ENCODE assay signal across 1 cellular context in the genomic region with DNA sequence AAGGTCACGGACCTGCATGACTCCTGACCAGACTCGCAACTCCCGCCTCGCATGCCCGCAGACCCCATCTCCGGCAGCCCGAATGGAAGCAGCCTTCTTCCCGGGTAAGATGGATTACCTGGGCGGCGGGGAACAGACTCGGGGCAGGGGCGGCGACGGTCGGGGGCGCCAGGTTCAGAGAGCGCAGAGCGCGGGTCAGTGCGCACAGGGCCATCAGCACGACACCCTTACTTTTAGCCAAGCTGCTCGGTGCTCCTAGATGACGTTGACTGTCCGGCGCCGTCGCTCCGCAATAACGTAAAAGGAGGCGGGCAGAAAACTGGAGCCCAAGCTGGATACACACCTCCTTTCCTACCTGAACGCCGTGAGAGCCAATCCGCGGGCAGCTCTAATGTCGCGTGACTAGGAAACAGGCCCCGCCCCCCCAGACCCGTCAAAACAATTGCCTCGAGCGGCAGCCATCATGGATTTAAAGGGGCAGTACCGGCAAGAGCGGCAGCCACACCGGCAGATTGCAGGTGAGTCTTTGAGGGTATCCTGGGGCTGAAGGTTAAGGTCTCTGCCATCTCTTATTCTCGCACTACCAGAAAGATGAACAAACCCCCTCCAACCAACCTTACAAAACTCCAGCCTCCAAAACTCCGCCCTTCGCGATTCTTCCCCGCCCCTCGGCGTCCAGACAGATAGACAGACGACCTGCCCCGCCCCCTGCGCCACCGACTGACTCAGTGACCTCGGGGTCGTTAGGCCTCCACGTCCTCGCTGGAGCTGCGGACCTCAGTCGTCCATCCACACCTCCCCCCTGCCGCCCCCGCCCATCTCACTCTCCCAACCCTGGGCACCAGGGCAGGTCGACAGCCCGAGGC.
TF ChIP-seq lines count a peak whose summit lies in the region.

A gene (plus strand): TSS at position 464 of the 866 bp plus-strand sequence. CDS start 1,705 bp downstream, outside the sequence.
A gene (minus strand): TSS at position 267 of the 866 bp plus-strand sequence. CDS start 53 bp downstream, at position 214.

TF ChIP-seq in HEK293, 187 proteins besides CTCF, POLR2A, EP300 and RAD21 (continued from another document):
- TF ChIP-seq, protein P1, sequence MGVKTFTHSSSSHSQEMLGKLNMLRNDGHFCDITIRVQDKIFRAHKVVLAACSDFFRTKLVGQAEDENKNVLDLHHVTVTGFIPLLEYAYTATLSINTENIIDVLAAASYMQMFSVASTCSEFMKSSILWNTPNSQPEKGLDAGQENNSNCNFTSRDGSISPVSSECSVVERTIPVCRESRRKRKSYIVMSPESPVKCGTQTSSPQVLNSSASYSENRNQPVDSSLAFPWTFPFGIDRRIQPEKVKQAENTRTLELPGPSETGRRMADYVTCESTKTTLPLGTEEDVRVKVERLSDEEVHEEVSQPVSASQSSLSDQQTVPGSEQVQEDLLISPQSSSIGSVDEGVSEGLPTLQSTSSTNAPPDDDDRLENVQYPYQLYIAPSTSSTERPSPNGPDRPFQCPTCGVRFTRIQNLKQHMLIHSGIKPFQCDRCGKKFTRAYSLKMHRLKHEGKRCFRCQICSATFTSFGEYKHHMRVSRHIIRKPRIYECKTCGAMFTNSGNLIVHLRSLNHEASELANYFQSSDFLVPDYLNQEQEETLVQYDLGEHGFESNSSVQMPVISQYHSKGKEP (tag by site-specific recombination; IDR thresholded peaks at IDR 0.05): no peak
- no peak for TF ChIP-seq ZNF701 (tag by site-specific recombination; IDR thresholded peaks at IDR 0.05)
- TF ChIP-seq ZNF274 (IDR thresholded peaks at IDR 0.05; ENCODE audit: low read length): no peak
- TF ChIP-seq ZNF274 (tag by site-specific recombination; IDR thresholded peaks at IDR 0.05; ENCODE audit: borderline replicate concordance): no peak
- TF ChIP-seq ZBTB17 (tag by site-specific recombination; IDR thresholded peaks at IDR 0.05): peak; percentile 99
- no peak for TF ChIP-seq RBAK (tag by site-specific recombination; IDR thresholded peaks at IDR 0.05)
- no peak for TF ChIP-seq ZNF549 (tag by site-specific recombination; IDR thresholded peaks at IDR 0.05)
- TF ChIP-seq, protein P2, sequence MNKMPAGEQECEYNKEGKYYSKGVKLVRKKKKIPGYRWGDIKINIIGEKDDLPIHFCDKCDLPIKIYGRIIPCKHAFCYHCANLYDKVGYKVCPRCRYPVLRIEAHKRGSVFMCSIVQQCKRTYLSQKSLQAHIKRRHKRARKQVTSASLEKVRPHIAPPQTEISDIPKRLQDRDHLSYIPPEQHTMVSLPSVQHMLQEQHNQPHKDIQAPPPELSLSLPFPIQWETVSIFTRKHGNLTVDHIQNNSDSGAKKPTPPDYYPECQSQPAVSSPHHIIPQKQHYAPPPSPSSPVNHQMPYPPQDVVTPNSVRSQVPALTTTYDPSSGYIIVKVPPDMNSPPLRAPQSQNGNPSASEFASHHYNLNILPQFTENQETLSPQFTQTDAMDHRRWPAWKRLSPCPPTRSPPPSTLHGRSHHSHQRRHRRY (tag by site-specific recombination; IDR thresholded peaks at IDR 0.05): no peak
- peak; percentile 84; the same call in 1 of the 2 replicates for TF ChIP-seq YY1 (tag by site-specific recombination; IDR thresholded peaks at IDR 0.05)
- TF ChIP-seq BCL11A (tag by site-specific recombination; IDR thresholded peaks at IDR 0.05; ENCODE audit: low read depth): peak; percentile 74; the same call in 1 of the 2 replicates
- peak; percentile 91 for TF ChIP-seq SP3 (tag by site-specific recombination; IDR thresholded peaks at IDR 0.05)
- 0 out of 2 replicates have a peak, but pooled peaks have one; percentile 9 for TF ChIP-seq ZFHX2 (tag by site-specific recombination; conservative IDR thresholded peaks at IDR 0.05)
- 0 out of 2 replicates have a peak, but pooled peaks have one; percentile 10 for TF ChIP-seq ZBTB20 (tag by site-specific recombination; IDR thresholded peaks at IDR 0.05)
- TF ChIP-seq YY2 (tag by site-specific recombination; IDR thresholded peaks at IDR 0.05): peak; percentile 74
- TF ChIP-seq ZNF155 (tag by site-specific recombination; IDR thresholded peaks at IDR 0.05): no peak
- TF ChIP-seq ZNF426 (tag by site-specific recombination; IDR thresholded peaks at IDR 0.05): no peak
- no peak; the same call in 1 of the 2 replicates for TF ChIP-seq ZNF394 (tag by site-specific recombination; IDR thresholded peaks at IDR 0.05; ENCODE audit: borderline replicate concordance)
- 0 out of 2 replicates have a peak, but pooled peaks have one; percentile 38 for TF ChIP-seq HOXC10 (CRISPR knock-in tag; IDR thresholded peaks at IDR 0.05)
- TF ChIP-seq ZNF19 (tag by site-specific recombination; IDR thresholded peaks at IDR 0.05; ENCODE audit: low read depth): no peak
- TF ChIP-seq, protein P3, sequence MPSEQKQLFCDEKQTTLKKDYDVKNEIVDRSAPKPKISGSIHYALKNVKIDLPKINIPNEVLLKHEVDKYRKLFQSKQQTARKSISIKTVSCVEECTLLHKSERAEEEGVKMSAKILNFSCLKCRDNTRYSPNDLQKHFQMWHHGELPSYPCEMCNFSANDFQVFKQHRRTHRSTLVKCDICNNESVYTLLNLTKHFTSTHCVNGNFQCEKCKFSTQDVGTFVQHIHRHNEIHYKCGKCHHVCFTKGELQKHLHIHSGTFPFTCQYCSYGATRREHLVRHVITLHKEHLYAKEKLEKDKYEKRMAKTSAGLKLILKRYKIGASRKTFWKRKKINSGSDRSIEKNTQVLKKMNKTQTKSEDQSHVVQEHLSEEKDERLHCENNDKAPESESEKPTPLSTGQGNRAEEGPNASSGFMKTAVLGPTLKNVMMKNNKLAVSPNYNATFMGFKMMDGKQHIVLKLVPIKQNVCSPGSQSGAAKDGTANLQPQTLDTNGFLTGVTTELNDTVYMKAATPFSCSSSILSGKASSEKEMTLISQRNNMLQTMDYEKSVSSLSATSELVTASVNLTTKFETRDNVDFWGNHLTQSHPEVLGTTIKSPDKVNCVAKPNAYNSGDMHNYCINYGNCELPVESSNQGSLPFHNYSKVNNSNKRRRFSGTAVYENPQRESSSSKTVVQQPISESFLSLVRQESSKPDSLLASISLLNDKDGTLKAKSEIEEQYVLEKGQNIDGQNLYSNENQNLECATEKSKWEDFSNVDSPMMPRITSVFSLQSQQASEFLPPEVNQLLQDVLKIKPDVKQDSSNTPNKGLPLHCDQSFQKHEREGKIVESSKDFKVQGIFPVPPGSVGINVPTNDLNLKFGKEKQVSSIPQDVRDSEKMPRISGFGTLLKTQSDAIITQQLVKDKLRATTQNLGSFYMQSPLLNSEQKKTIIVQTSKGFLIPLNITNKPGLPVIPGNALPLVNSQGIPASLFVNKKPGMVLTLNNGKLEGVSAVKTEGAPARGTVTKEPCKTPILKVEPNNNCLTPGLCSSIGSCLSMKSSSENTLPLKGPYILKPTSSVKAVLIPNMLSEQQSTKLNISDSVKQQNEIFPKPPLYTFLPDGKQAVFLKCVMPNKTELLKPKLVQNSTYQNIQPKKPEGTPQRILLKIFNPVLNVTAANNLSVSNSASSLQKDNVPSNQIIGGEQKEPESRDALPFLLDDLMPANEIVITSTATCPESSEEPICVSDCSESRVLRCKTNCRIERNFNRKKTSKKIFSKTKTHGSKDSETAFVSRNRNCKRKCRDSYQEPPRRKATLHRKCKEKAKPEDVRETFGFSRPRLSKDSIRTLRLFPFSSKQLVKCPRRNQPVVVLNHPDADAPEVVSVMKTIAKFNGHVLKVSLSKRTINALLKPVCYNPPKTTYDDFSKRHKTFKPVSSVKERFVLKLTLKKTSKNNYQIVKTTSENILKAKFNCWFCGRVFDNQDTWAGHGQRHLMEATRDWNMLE (tag by site-specific recombination; conservative IDR thresholded peaks at IDR 0.05; ENCODE audit: low read depth): 0 out of 2 replicates have a peak, but pooled peaks have one; percentile 15
- no peak for TF ChIP-seq ZNF623 (tag by site-specific recombination; IDR thresholded peaks at IDR 0.05)
- no peak for TF ChIP-seq SCRT1 (tag by site-specific recombination; IDR thresholded peaks at IDR 0.05; ENCODE audit: borderline replicate concordance)
